ENCODE assay signal across 8 cellular contexts in the genomic region with DNA sequence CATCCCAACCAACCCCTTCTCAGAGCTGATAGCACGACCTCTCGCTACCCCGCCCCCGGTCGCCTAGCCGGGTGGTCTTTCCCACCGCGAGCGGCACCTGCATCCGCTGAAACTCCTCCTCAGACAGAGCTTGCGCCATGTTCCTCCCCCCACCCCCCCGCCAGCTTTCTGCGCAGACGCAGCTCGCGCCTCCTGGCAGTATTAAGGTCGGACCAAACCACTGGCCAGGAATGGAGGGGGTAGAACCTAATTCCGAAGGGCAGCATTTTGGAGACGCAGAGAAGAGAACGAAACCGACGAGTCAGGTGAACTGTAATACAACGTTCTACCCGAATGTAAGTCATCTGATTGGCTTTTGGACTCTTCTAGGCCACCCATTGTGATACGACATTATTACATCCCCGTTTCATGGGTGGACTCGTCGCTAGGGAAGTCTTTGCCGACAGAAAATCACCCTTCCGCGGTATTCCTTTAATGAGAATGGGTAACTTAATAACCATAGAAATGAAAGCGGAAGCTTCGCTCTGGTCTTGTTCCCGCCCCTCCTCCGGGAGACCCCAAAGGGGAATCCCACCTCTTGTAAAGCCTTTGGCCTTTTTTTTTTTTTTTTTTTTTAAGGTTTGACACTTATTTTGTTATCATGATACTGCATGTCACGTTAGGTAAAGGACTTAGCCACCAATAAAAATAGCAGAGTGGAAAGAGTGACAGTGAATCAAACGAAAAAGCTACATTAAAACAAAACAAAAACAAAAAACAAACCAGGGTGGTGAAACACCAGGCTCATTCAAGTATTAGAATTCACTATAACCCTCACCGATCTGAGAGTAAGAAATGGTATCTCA. TPM values are rescaled to one million over a fixed set of nuclear protein-coding genes. Genes with fewer than 3 reads are reported as not detected.
DNase-seq lines count a peak whose midpoint lies in the region; ATAC-seq, FAIRE-seq and TF ChIP-seq lines count a peak whose summit lies in the region.

TSS of gene GRIPAP1 (minus strand) at position 174 of the 845 bp plus-strand sequence. CDS start at position 139, 35 bp downstream.

- no peaks in the 10 kb centered on the region for H3K9me3 ChIP-seq in Caco-2
- peaks cover 8% of the 10 kb centered on the region; the same call in 1 of the 2 replicates for H3K9me3 ChIP-seq in HUES6 (ENCODE audit: control insufficient read depth, insufficient read depth, low read depth, low read length)
- no peaks in the 10 kb centered on the region for H3K9me3 ChIP-seq in OCI-LY3 (ENCODE audit: insufficient read depth, low read length)
- H3K9me3 ChIP-seq in endothelial cell of umbilical vein (replicated peaks; ENCODE audit: control insufficient read depth, insufficient read depth, low read length), result no peaks in the 10 kb centered on the region

- TF ChIP-seq CTCF in Caco-2 (IDR thresholded peaks at IDR 0.05; ENCODE audit: insufficient read depth in 1 of 2, low read depth in 1 of 2, low read length in 1 of 2, severe bottlenecking in 1 of 2, unreplicated experiment in 1 of 2) (no peak), OCI-LY3 (IDR thresholded peaks at IDR 0.05; ENCODE audit: low read depth, low read length) (no peak), endothelial cell of umbilical vein (IDR thresholded peaks at IDR 0.05; ENCODE audit: extremely low read depth in 1 of 2, insufficient read depth in 1 of 2, low read depth in 1 of 2, low read length in 2 of 2) (no peak)

- H2AFZ ChIP-seq in OCI-LY3 (ENCODE audit: low read depth, low read length) (peak within 1 kb of the TSS; percentile 71; the same call in 1 of the 2 replicates), endothelial cell of umbilical vein (ENCODE audit: low read depth, low read length) (peak within 1 kb of the TSS; percentile 99)

- H3K27me3 ChIP-seq in Caco-2 (replicated peaks; ENCODE audit: control insufficient read depth, insufficient read depth, low read length) (no peaks in the 10 kb centered on the region), HUES6 (ENCODE audit: control insufficient read depth, insufficient read depth, low read length) (no peaks in the 10 kb centered on the region), OCI-LY3 (ENCODE audit: low read depth, low read length) (no peaks in the 10 kb centered on the region), endothelial cell of umbilical vein (ENCODE audit: control insufficient read depth in 2 of 2, insufficient read depth in 2 of 2, low read length in 2 of 2) (no peaks in the 10 kb centered on the region)

- FAIRE-seq in endothelial cell of umbilical vein (lab: Jason Lieb, UNC), result peak; percentile 94

- H3K36me3 ChIP-seq in Caco-2 (ENCODE audit: control insufficient read depth, insufficient read depth, low read length) (no peaks in the 10 kb centered on the region), HUES6 (ENCODE audit: control insufficient read depth, insufficient read depth, low read length) (peaks cover 24% of the 10 kb centered on the region), OCI-LY3 (replicated peaks; ENCODE audit: low read depth, low read length) (peaks cover 15% of the 10 kb centered on the region), endothelial cell of umbilical vein (ENCODE audit: control insufficient read depth in 2 of 2, extremely low read depth in 1 of 2, insufficient read depth in 2 of 2, low read length in 2 of 2) (peaks cover 0 to 11% of the 10 kb centered on the region in 2 experiments)

- peaks cover 10% of the 10 kb centered on the region for H3K4me1 Mint-ChIP-seq in Caco-2 (ENCODE audit: low read depth, unreplicated experiment)

- H3K9me3 Mint-ChIP-seq in Caco-2 (ENCODE audit: unreplicated experiment), result no peaks in the 10 kb centered on the region

- H3K27ac Mint-ChIP-seq in Caco-2 (ENCODE audit: unreplicated experiment), result peak within 1 kb of the TSS; percentile 94

- H3K79me2 ChIP-seq in OCI-LY3 (ENCODE audit: low read length) (peaks cover 27% of the 10 kb centered on the region), endothelial cell of umbilical vein (ENCODE audit: control insufficient read depth, insufficient read depth, low read length) (peaks cover 8% of the 10 kb centered on the region)

- H3K27ac ChIP-seq in HUES6 (ENCODE audit: low read depth, low read length), result peak within 1 kb of the TSS; percentile 92
- peak within 1 kb of the TSS; percentile 79 for H3K27ac ChIP-seq in OCI-LY3 (ENCODE audit: low read length)
- peak within 1 kb of the TSS; percentile 99 for H3K27ac ChIP-seq in endothelial cell of umbilical vein (ENCODE audit: insufficient read depth, low read depth, low read length)

- peaks cover 20% of the 10 kb centered on the region for H3K36me3 Mint-ChIP-seq in Caco-2 (ENCODE audit: insufficient read depth, unreplicated experiment)

- POLR2A ChIA-PET in Caco-2 (lab: Charles Lee) (interaction anchor here (0.5 to 1.0 kb wide), 8 partner anchors 38 to 463 kb away, joined by 3 to 9 read pairs (median 6); partner anchors contain the start of genes OTUD5, PQBP1, TBC1D25 and TIMM17B), endothelial cell of umbilical vein (lab: Charles Lee) (interaction anchor here (0.6 to 1.1 kb wide), 5 partner anchors 10 to 436 kb away, joined by 4 to 7 read pairs (median 5); no protein-coding TSS in a partner anchor)

- H3K4me3 Mint-ChIP-seq in Caco-2 (ENCODE audit: unreplicated experiment), result peak within 1 kb of the TSS; percentile 98

- intact Hi-C loops in Caco-2 (cut with micrococcal nuclease; ENCODE audit: unreplicated experiment) (loop anchor here (1.0 kb wide), 1 partner anchor 41 kb away; the partner anchor contains the start of gene TFE3), endothelial cell of umbilical vein (cut with micrococcal nuclease) (no loop called here)

- H3K9me1 ChIP-seq in endothelial cell of umbilical vein (replicated peaks; ENCODE audit: control insufficient read depth, extremely low read depth, insufficient read depth, low read length), result no peaks in the 10 kb centered on the region

- H3K4me3 ChIP-seq in Caco-2 (ENCODE audit: low read depth, low read length), result peak within 1 kb of the TSS; percentile 50
- H3K4me3 ChIP-seq in HUES6 (ENCODE audit: low read depth, low read length), result peak within 1 kb of the TSS; percentile 83
- peak within 1 kb of the TSS; percentile 100 for H3K4me3 ChIP-seq in OCI-LY3 (ENCODE audit: low read length)
- H3K4me3 ChIP-seq in endothelial cell of umbilical vein (replicated peaks in 1 of 3; ENCODE audit: insufficient read depth in 1 of 3, low read depth in 1 of 3, low read length in 3 of 3), result peak within 1 kb of the TSS; percentile 67 to 92 (median 83)

- H4K20me1 ChIP-seq in OCI-LY3 (ENCODE audit: insufficient read depth, low read length), result peaks cover 4% of the 10 kb centered on the region; the same call in 1 of the 2 replicates
- H4K20me1 ChIP-seq in endothelial cell of umbilical vein (replicated peaks; ENCODE audit: control insufficient read depth, extremely low read depth, insufficient read depth, low read length), result no peaks in the 10 kb centered on the region

- no peaks in the 10 kb centered on the region for H3K27me3 Mint-ChIP-seq in Caco-2 (ENCODE audit: insufficient read depth, unreplicated experiment)

- H3K4me2 ChIP-seq in OCI-LY3 (ENCODE audit: low read length) (peak within 1 kb of the TSS; percentile 56), endothelial cell of umbilical vein (ENCODE audit: insufficient read depth, low read length) (peak within 1 kb of the TSS; percentile 91)

- BruUV-seq in Caco-2 (replicated peaks; lab: Mats Ljungman, UMichigan) (TSS peak; percentile 38), endothelial cell of umbilical vein (replicated peaks; lab: Mats Ljungman, UMichigan) (no TSS peak)

- DNase-seq in Caco-2, result peak; percentile 72 to 78
- DNase-seq in activated CD8-positive, alpha-beta memory T cell treated with anti-CD3 and anti-CD28 coated beads, Interleukin-2, amount 50 U/mL, for 48 hours, result peak; percentile 81
- DNase-seq in endothelial cell of umbilical vein (ENCODE audit: low read depth, low spot score), result peak; percentile 78
- DNase-seq in middle frontal gyrus (ENCODE audit: extremely low spot score, low spot score), result peak; percentile 41
- DNase-seq in stimulated activated CD8-positive, alpha-beta memory T cell treated with anti-CD3 and anti-CD28 coated beads, Interleukin-2, amount 100 ng/mL, for 48 hours (ENCODE audit: low read depth in 2 of 2), result peak; percentile 52 to 61

- H3K4me1 ChIP-seq in Caco-2, result no peaks in the 10 kb centered on the region
- H3K4me1 ChIP-seq in HUES6 (ENCODE audit: control insufficient read depth, insufficient read depth, low read length), result 0 out of 2 replicates have a peak, but pooled peaks cover 5% of the 10 kb centered on the region
- H3K4me1 ChIP-seq in OCI-LY3 (ENCODE audit: low read length), result peaks cover 13% of the 10 kb centered on the region
- H3K4me1 ChIP-seq in endothelial cell of umbilical vein (ENCODE audit: control insufficient read depth, extremely low read depth, insufficient read depth, low read length), result peaks cover 3% of the 10 kb centered on the region

- dilution Hi-C loops in endothelial cell of umbilical vein (cut with MboI; ENCODE audit: extremely low pct_ligation_motif_present, low sequenced_read_pairs), result no loop called here

- CTCF ChIA-PET in Caco-2 (lab: Charles Lee), result interaction anchor here (0.6 to 1.2 kb wide), 5 partner anchors 41 to 267 kb away, joined by 3 to 7 read pairs (median 3); partner anchors contain the start of genes PPP1R3F and TFE3
- CTCF ChIA-PET in endothelial cell of umbilical vein (lab: Charles Lee), result interaction anchor here (0.7 to 0.9 kb wide), 4 partner anchors 15 to 56 kb away, joined by 3 read pairs; partner anchors contain the start of gene KCND1

- peak within 1 kb of the TSS; percentile 94 for H3K9ac ChIP-seq in HUES6 (ENCODE audit: low read length)
- peak within 1 kb of the TSS; percentile 100 for H3K9ac ChIP-seq in OCI-LY3 (ENCODE audit: low read length)
- H3K9ac ChIP-seq in endothelial cell of umbilical vein (replicated peaks; ENCODE audit: extremely low read depth, insufficient read depth, low read length), result peak within 1 kb of the TSS; percentile 97

- peak; percentile 80 for ATAC-seq in GM21381 (IDR thresholded peaks at IDR 0.05; ENCODE audit: unreplicated experiment)

- no peak for TF ChIP-seq POLR2A in endothelial cell of umbilical vein (IDR thresholded peaks at IDR 0.05; ENCODE audit: low read depth, low read length)

TF ChIP-seq in endothelial cell of umbilical vein, 7 proteins besides CTCF, POLR2A, EP300 and RAD21 (continues in another document):
- TF ChIP-seq POLR2AphosphoS5 (IDR thresholded peaks at IDR 0.05; ENCODE audit: insufficient read depth, low read depth, low read length) (no peak), JUN (IDR thresholded peaks at IDR 0.05; ENCODE audit: borderline replicate concordance, insufficient read depth, insufficient read length, low read depth) (no peak), MYC (IDR thresholded peaks at IDR 0.05; ENCODE audit: low read depth, low read length) (no peak)

RNA-seq across cellular contexts. Expression of gene GRIPAP1, which starts in this region (rescaled TPM):
- 43.1 and 43.6 TPM in 2 replicates for total RNA-seq in Caco-2 (2022)
- 48.5 and 49.4 TPM in 2 replicates for total RNA-seq in endothelial cell of umbilical vein
- 19.0 and 25.3 TPM in 2 replicates for polyA plus RNA-seq in endothelial cell of umbilical vein
- 25.4 and 27.1 TPM in 2 replicates for polyA plus RNA-seq in endothelial cell of umbilical vein (2011; cell fraction: cytosol; rRNA removed)
- polyA plus RNA-seq in endothelial cell of umbilical vein (2011; cell fraction: nucleus; rRNA removed), result 136 and 138 TPM in 2 replicates
- 32.3 and 37.9 TPM in 2 replicates for polyA plus RNA-seq in endothelial cell of umbilical vein (2012)
- 37.6 and 39.8 TPM in 2 replicates for polyA minus RNA-seq in endothelial cell of umbilical vein
- polyA minus RNA-seq in endothelial cell of umbilical vein (2011; cell fraction: cytosol; rRNA and poly(A)+ RNA removed), result 14.7 TPM
- polyA minus RNA-seq in endothelial cell of umbilical vein (2011; cell fraction: nucleus; rRNA and poly(A)+ RNA removed), result 26.2 and 39.1 TPM in 2 replicates

Comparison
In these comparisons a context has a peak if more than half of its experiments do, and no peak if none do; other contexts are left out.
1. Peak in every context shown above with its lines: DNase-seq, ATAC-seq, H3K4me3 ChIP-seq and H3K27ac ChIP-seq.
2. H3K4me3 ChIP-seq: peak in every context shown above with its lines; median percentile 100 in OCI-LY3; 83 in HUES6; 83 in endothelial cell of umbilical vein; 50 in Caco-2.